In genomic region chr3:194141415-194142155, GRCh38 we compare ENCODE assay signal across 8 cellular contexts. TPM values are rescaled to one million over a fixed set of nuclear protein-coding genes. Genes with fewer than 3 reads are reported as not detected.
A peak's percentile ranks its signal among the peaks of the same experiment; 100 is the strongest.
DNase-seq lines count a peak whose midpoint lies in the region; ATAC-seq, FAIRE-seq and TF ChIP-seq lines count a peak whose summit lies in the region.

No MANE protein-coding gene starts in this region.

- DNase-seq in GM06990 (ENCODE audit: extremely low read depth, insufficient read length), result peak; percentile 83
- peak; percentile 94 for DNase-seq in NCI-H146 treated with DMSO at 0.1 percent for 48 hours (lab: John Stamatoyannopoulos, UW; ENCODE audit: unreplicated experiment)
- DNase-seq in caudate nucleus (lab: John Stamatoyannopoulos, UW), result peak in 58 of 61 donors; percentile 10 to 86 (median 67)
- peak; percentile 94 for DNase-seq in iris pigment epithelial cell (ENCODE audit: low read depth)
- peak; percentile 78 for DNase-seq in small intestine
- DNase-seq in NCI-H187 treated with DMSO at 0.1 percent for 48 hours (lab: John Stamatoyannopoulos, UW), result no peak

- H3K27me3 ChIP-seq in GM06990 (replicated peaks; ENCODE audit: control insufficient read depth, insufficient read depth, low read length), result no peaks in the 10 kb centered on the region
- H3K27me3 ChIP-seq in small intestine (ENCODE audit: control insufficient read depth in 2 of 2, insufficient read depth in 2 of 2, low read length in 2 of 2), result no peaks in the 10 kb centered on the region

- H3K27ac ChIP-seq in caudate nucleus (ENCODE audit: low read depth, low read length) (peak overlapping the region; percentile 90), small intestine (ENCODE audit: low read depth in 1 of 2, low read length in 1 of 2) (peak overlapping the region; percentile 82 to 98)

- H3K4me1 ChIP-seq in small intestine (ENCODE audit: control insufficient read depth in 2 of 2, insufficient read depth in 1 of 2, low read depth in 1 of 2, low read length in 1 of 2), result peaks cover 0 to 8% of the 10 kb centered on the region in 2 donors

- TF ChIP-seq CTCF in GM06990 (IDR thresholded peaks at IDR 0.05; ENCODE audit: insufficient read depth, low read length, poor library complexity, severe bottlenecking) (no peak), WI38 (IDR thresholded peaks at IDR 0.05; ENCODE audit: low read depth, low read length) (no peak)

- H3K36me3 ChIP-seq in GM06990 (ENCODE audit: control insufficient read depth, insufficient read depth, low read length) (0 out of 2 replicates have a peak, but pooled peaks cover 2% of the 10 kb centered on the region), small intestine (ENCODE audit: control insufficient read depth in 2 of 2, insufficient read depth in 2 of 2, low read length in 2 of 2) (no peaks in the 10 kb centered on the region)

- H3K4me3 ChIP-seq in GM06990 (replicated peaks; ENCODE audit: low read depth, low read length) (peak overlapping the region; percentile 56), WI38 (ENCODE audit: low read depth, low read length) (peak overlapping the region; percentile 49), small intestine (ENCODE audit: low read depth in 1 of 2, low read length in 2 of 2) (peak overlapping the region; percentile 62 to 65)

- ATAC-seq in HG02571 (IDR thresholded peaks at IDR 0.05; ENCODE audit: unreplicated experiment), result peak; percentile 38

- WGBS in small intestine, 3 donors, result 2 to 6% (median 3%) methylated on average over 27 to 65 of the region's 65 CpGs

- no peaks in the 10 kb centered on the region for H3K9me3 ChIP-seq in small intestine (ENCODE audit: control insufficient read depth, low read depth)

- no peak for FAIRE-seq in small intestine (lab: Jason Lieb, UNC)

RNA-seq across cellular contexts. Expression of gene HES1, which starts 5.6 kb away (rescaled TPM):
- polyA plus RNA-seq in small intestine, result 10 to 100 TPM; 12.3 to 38.1 (median 17.0) TPM
